20 cellular contexts compared by ENCODE assay signal in genomic region chr7:157012113-157012547, GRCh38. TPM values are rescaled to one million over a fixed set of nuclear protein-coding genes. Genes with fewer than 3 reads are reported as not detected.
DNase-seq lines count a peak whose midpoint lies in the region; TF ChIP-seq lines count a peak whose summit lies in the region.
"Had no signal": no experiment of that assay in that cellular context is flagged by ENCODE, and none has a peak within 500 bp of the region (broad histone marks: within the 10 kb centered on the region; RNA-seq: fewer than 3 reads in every experiment).

No MANE protein-coding gene starts in this region.

- no peak overlapping the region for H2AFZ ChIP-seq in smooth muscle cell (ENCODE audit: low read depth)

- no peak overlapping the region for H3K4me3 ChIP-seq in CD8-positive, alpha-beta memory T cell (ENCODE audit: low read length)
- H3K4me3 ChIP-seq in endocrine pancreas (ENCODE audit: control insufficient read depth, insufficient read depth, low read length) (peak overlapping the region; percentile 20), smooth muscle cell (no peak overlapping the region)
- H3K4me3 ChIP-seq: MG63, mucosa of descending colon had no signal

- H3K4me3 Mint-ChIP-seq in CD8-positive, alpha-beta memory T cell, result peak overlapping the region in 5 of 7 donors; percentile 20 to 70 (median 65)
- H3K4me3 Mint-ChIP-seq: T-helper 1 cell treated with Interleukin-12 subunit alpha and Interleukin-12 subunit beta and Interleukin-4 antibody, amounts not matched to agents 30 μg/mL and 1 μg/mL, for 36 hours had no signal

- H3K36me3 Mint-ChIP-seq in CD8-positive, alpha-beta memory T cell, result peaks cover 0 to 5% (median 0%) of the 10 kb centered on the region in 3 donors

- H3K27me3 ChIP-seq in CD8-positive, alpha-beta memory T cell (ENCODE audit: insufficient read depth, low read length, poor library complexity, severe bottlenecking), result peaks cover 64% of the 10 kb centered on the region
- no peaks in the 10 kb centered on the region for H3K27me3 ChIP-seq in endocrine pancreas (ENCODE audit: control insufficient read depth, insufficient read depth, low read length)
- peaks cover 97% of the 10 kb centered on the region for H3K27me3 ChIP-seq in smooth muscle cell (ENCODE audit: low read depth)
- H3K27me3 ChIP-seq: MG63 had no signal

- peaks cover 9% of the 10 kb centered on the region for H3K4me1 ChIP-seq in CD8-positive, alpha-beta memory T cell (ENCODE audit: insufficient read depth, low read length)
- no peaks in the 10 kb centered on the region for H3K4me1 ChIP-seq in endocrine pancreas (ENCODE audit: control insufficient read depth, insufficient read depth, low read length)
- no peaks in the 10 kb centered on the region for H3K4me1 ChIP-seq in smooth muscle cell (ENCODE audit: low read depth)

- H3K79me2 ChIP-seq in smooth muscle cell (ENCODE audit: low read depth), result no peaks in the 10 kb centered on the region

- H3K27me3 Mint-ChIP-seq in CD8-positive, alpha-beta memory T cell, result peaks cover 58 to 82% of the 10 kb centered on the region in 2 donors

- H4K20me1 ChIP-seq in smooth muscle cell (ENCODE audit: low read depth), result no peaks in the 10 kb centered on the region

- POLR2A ChIA-PET in CD8-positive, alpha-beta memory T cell (lab: Charles Lee), result no interaction called here

- no peaks in the 10 kb centered on the region for H3K9me3 Mint-ChIP-seq in CD8-positive, alpha-beta memory T cell
- H3K9me3 Mint-ChIP-seq: T-helper 1 cell treated with Interleukin-12 subunit alpha and Interleukin-12 subunit beta and Interleukin-4 antibody, amounts not matched to agents 30 μg/mL and 1 μg/mL, for 36 hours had no signal

- no peak for TF ChIP-seq CTCF in smooth muscle cell (IDR thresholded peaks at IDR 0.05; ENCODE audit: borderline replicate concordance, insufficient read depth, poor library complexity, severe bottlenecking)

- no peaks in the 10 kb centered on the region for H3K9me3 ChIP-seq in CD8-positive, alpha-beta memory T cell (ENCODE audit: low read length)
- H3K9me3 ChIP-seq in endocrine pancreas (ENCODE audit: control insufficient read depth, low read length) (no peaks in the 10 kb centered on the region), smooth muscle cell (replicated peaks; ENCODE audit: low read depth) (no peaks in the 10 kb centered on the region)
- H3K9me3 ChIP-seq: MG63, mucosa of descending colon, transverse colon had no signal

- WGBS in smooth muscle cell (ENCODE audit: low lambda C conversion rate), result 22% methylated on average over 10 of the region's 10 CpGs

- peak; percentile 64 to 72 for DNase-seq in NCI-H526 (lab: John Stamatoyannopoulos, UW)
- no peak for DNase-seq in NCI-H526 treated with DMSO at 0.1 percent for 48 hours (lab: John Stamatoyannopoulos, UW)
- no peak for DNase-seq in CD8-positive, alpha-beta memory T cell
- peak; percentile 24 for DNase-seq in M059J (ENCODE audit: low read depth)
- no peak for DNase-seq in smooth muscle cell (lab: John Stamatoyannopoulos, UW; ENCODE audit: unreplicated experiment)
- DNase-seq in stimulated activated CD8-positive, alpha-beta memory T cell treated with anti-CD3 and anti-CD28 coated beads, Interleukin-4, amount 100 ng/mL, for 48 hours, result no peak
- DNase-seq in HPDE6-E6E7 (ENCODE audit: extremely low spot score), result no peak
- DNase-seq: activated CD4-positive, CD25-positive, alpha-beta regulatory T cell; central memory CD4-positive, alpha-beta T cell; effector CD8-positive, alpha-beta T cell; MG63; mucosa of descending colon; NCI-H1694 treated with DMSO at 0.1 percent for 48 hours; stimulated activated CD4-positive, alpha-beta T cell treated with anti-CD3 and anti-CD28 coated beads, Interleukin-4, amount 100 ng/mL, for 4 hours; transverse colon had no signal

- no peak overlapping the region for H3K27ac Mint-ChIP-seq in CD8-positive, alpha-beta memory T cell

- no peak overlapping the region for H3K4me2 ChIP-seq in smooth muscle cell

- H3F3A ChIP-seq in smooth muscle cell (ENCODE audit: low read depth), result no peaks in the 10 kb centered on the region

- peaks cover 10 to 29% (median 12%) of the 10 kb centered on the region in 3 donors for H3K4me1 Mint-ChIP-seq in CD8-positive, alpha-beta memory T cell

- H3K9ac ChIP-seq in endocrine pancreas (ENCODE audit: control insufficient read depth, insufficient read depth, low read length) (no peak overlapping the region), smooth muscle cell (ENCODE audit: low read depth) (no peak overlapping the region)

- CTCF ChIA-PET in CD8-positive, alpha-beta memory T cell (lab: Charles Lee), result no interaction called here

- H3K27ac ChIP-seq in CD8-positive, alpha-beta memory T cell (ENCODE audit: low read depth, low read length), result no peak overlapping the region
- no peak overlapping the region for H3K27ac ChIP-seq in smooth muscle cell (ENCODE audit: low read depth)

- H3K36me3 ChIP-seq in CD8-positive, alpha-beta memory T cell (ENCODE audit: insufficient read depth, low read length), result no peaks in the 10 kb centered on the region
- H3K36me3 ChIP-seq in endocrine pancreas (ENCODE audit: control insufficient read depth, insufficient read depth, low read length), result no peaks in the 10 kb centered on the region
- H3K36me3 ChIP-seq in smooth muscle cell (ENCODE audit: low read depth), result no peaks in the 10 kb centered on the region
- H3K36me3 ChIP-seq: MG63, transverse colon had no signal

RNA-seq across cellular contexts. Expression of gene MNX1, which starts 1.7 kb away (rescaled TPM):
- total RNA-seq in CD8-positive, alpha-beta memory T cell, result not detected
- not detected for polyA plus RNA-seq in CD8-positive, alpha-beta memory T cell
- total RNA-seq in M059J (2014; rRNA removed; shearing (Covaris generic)), result not detected in 2 replicates
- not detected in 2 replicates for total RNA-seq in smooth muscle cell
- not detected in 2 replicates for polyA plus RNA-seq in smooth muscle cell
- total RNA-seq: A673, left lobe of liver, omental fat pad had no signal

Comparison
In these comparisons a context has a peak if more than half of its experiments do, and no peak if none do; other contexts are left out.
1. DNase-seq: peak in NCI-H526 (2 of 2) and M059J (single experiment); none in NCI-H526 treated with DMSO at 0.1 percent for 48 hours (single experiment), CD8-positive, alpha-beta memory T cell (0 of 5), smooth muscle cell (single experiment), stimulated activated CD8-positive, alpha-beta memory T cell treated with anti-CD3 and anti-CD28 coated beads, Interleukin-4, amount 100 ng/mL, for 48 hours (single experiment) and HPDE6-E6E7 (single experiment).